ENCODE assay signal across 8 cellular contexts in genomic region chr10:22252801-22253577, GRCh38. TPM values are rescaled to one million over a fixed set of nuclear protein-coding genes. Genes with fewer than 3 reads are reported as not detected.
DNase-seq lines count a peak whose midpoint lies in the region; ATAC-seq, FAIRE-seq and TF ChIP-seq lines count a peak whose summit lies in the region.

No MANE protein-coding gene starts in this region.

- no peak; the same call in 1 of the 2 replicates for TF ChIP-seq POLR2A in GM12892 (IDR thresholded peaks at IDR 0.05; ENCODE audit: low read depth, low read length)

- ATAC-seq in HG02798 (IDR thresholded peaks at IDR 0.05; ENCODE audit: poor library complexity, unreplicated experiment): peak; percentile 31

- peak; percentile 80 for FAIRE-seq in GM12892 (lab: Jason Lieb, UNC)

- H3K27ac ChIP-seq in caudate nucleus (ENCODE audit: low read depth, low read length) (peak overlapping the region; percentile 98), layer of hippocampus (ENCODE audit: low read depth, low read length) (peak overlapping the region; percentile 94)

- DNase-seq in GM12892 (ENCODE audit: insufficient read length) (peak; percentile 15), UCSD-AML1 (lab: John Stamatoyannopoulos, UW; ENCODE audit: unreplicated experiment) (peak; percentile 61), caudate nucleus (lab: John Stamatoyannopoulos, UW) (peak in 47 of 61 donors; percentile 17 to 81 (median 56)), NCI-H1694 treated with DMSO at 0.1 percent for 48 hours (lab: John Stamatoyannopoulos, UW) (no peak), GF-D8 (lab: John Stamatoyannopoulos, UW) (no peak)
- peak; percentile 59 for DNase-seq in stimulated activated CD4-positive, alpha-beta T cell treated with anti-CD3 and anti-CD28 coated beads, Interleukin-15, amount 100 ng/mL, for 24 hours

- H3K27me3 ChIP-seq in layer of hippocampus (ENCODE audit: control insufficient read depth, insufficient read depth, low read length): no peaks in the 10 kb centered on the region

RNA-seq across cellular contexts. Expression of gene EBLN1, which starts 35.2 kb away (rescaled TPM):
- not detected for polyA plus RNA-seq in GM12892 (2012; ENCODE audit: missing spikeins)

Comparison
In these comparisons a context has a peak if more than half of its experiments do, and no peak if none do; other contexts are left out.
1. DNase-seq: peak in GM12892 (single experiment), UCSD-AML1 (single experiment), caudate nucleus (47 of 61) and stimulated activated CD4-positive, alpha-beta T cell treated with anti-CD3 and anti-CD28 coated beads, Interleukin-15, amount 100 ng/mL, for 24 hours (single experiment); none in NCI-H1694 treated with DMSO at 0.1 percent for 48 hours (single experiment) and GF-D8 (single experiment).